Comparison of ENCODE assay signal across 8 cellular contexts in the genomic region with DNA sequence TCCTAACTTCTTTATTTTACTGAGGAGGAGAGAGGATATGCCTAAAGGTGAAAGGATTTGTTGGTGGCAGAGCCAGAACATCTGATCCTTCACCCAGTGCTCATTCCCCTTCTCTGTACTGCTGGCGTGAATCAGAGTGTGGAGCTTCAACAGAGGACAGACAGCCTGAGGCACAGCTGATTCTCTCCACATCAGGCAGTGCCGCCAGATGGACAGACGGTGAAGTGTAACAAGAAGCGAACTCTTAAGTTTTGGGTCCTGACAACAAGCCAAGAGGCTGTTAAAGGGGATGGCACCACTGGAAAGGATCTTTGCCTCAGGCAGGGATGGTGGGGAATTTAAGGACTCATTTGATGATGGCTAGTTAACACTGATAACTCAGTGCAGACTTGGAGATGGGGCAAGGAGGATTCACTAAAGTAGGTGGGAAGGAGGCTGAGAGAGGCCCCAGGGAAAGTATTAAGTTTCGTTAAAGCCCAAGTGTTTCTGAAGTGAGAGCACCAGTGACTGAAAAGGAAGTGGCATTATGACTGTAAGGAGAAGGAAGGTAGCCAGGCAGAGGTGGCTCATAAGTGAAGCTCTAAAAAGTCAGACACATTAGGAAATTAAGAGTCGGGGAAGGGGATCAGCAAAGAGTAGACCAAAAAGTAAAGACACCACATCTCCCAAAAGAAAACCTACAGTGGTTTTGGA.
DNase-seq lines count a peak whose midpoint lies in the region; ATAC-seq, FAIRE-seq and TF ChIP-seq lines count a peak whose summit lies in the region.

No MANE protein-coding gene starts in this region.

- no peak overlapping the region for H3K56ac ChIP-seq in mesendoderm (ENCODE audit: low read length)

- no peak overlapping the region for H3K4ac ChIP-seq in mesendoderm (ENCODE audit: low read depth, low read length)

- no peak overlapping the region for H4K5ac ChIP-seq in mesendoderm (ENCODE audit: low read length)

- ATAC-seq in HG02943 (IDR thresholded peaks at IDR 0.05; ENCODE audit: low read depth, unreplicated experiment), result peak; percentile 62

- no peaks in the 10 kb centered on the region for H3K79me1 ChIP-seq in mesendoderm (ENCODE audit: low read length)

- no peak overlapping the region for H2BK15ac ChIP-seq in mesendoderm (replicated peaks; ENCODE audit: low read depth)

- no peak overlapping the region for H3K18ac ChIP-seq in mesendoderm (ENCODE audit: low read length)

- no peak overlapping the region for H3K9ac ChIP-seq in mesendoderm (ENCODE audit: low read length)

- no peak overlapping the region for H4K8ac ChIP-seq in mesendoderm (ENCODE audit: low read depth, low read length)

- H2AK5ac ChIP-seq in mesendoderm (ENCODE audit: low read length), result no peak overlapping the region

- H3K27me3 ChIP-seq in mesendoderm (ENCODE audit: insufficient read depth, low read length, poor library complexity), result no peaks in the 10 kb centered on the region

- FAIRE-seq in GM12891 (lab: Jason Lieb, UNC), result peak; percentile 82
- FAIRE-seq in urothelium cell line (lab: Jason Lieb, UNC), result no peak

- TF ChIP-seq CTCF in AG09309 (IDR thresholded peaks at IDR 0.05; ENCODE audit: control insufficient read depth, insufficient read depth, low read depth, low read length, missing control alignments), result peak; percentile 77
- peak; percentile 17; the same call in 1 of the 2 replicates for TF ChIP-seq CTCF in VCaP (conservative IDR thresholded peaks at IDR 0.05)

- H2BK5ac ChIP-seq in mesendoderm (ENCODE audit: low read length), result no peak overlapping the region

- H3K23ac ChIP-seq in mesendoderm (ENCODE audit: low read length), result no peak overlapping the region

- H3K79me2 ChIP-seq in mesendoderm (ENCODE audit: control insufficient read depth, insufficient read depth, low read length), result no peaks in the 10 kb centered on the region

- TF ChIP-seq POLR2A in GM12891 (IDR thresholded peaks at IDR 0.05; ENCODE audit: low read depth, low read length), result no peak

- no peak overlapping the region for H2BK120ac ChIP-seq in mesendoderm (ENCODE audit: low read depth, low read length)

- H3K4me1 ChIP-seq in mesendoderm (ENCODE audit: control insufficient read depth, low read depth, low read length), result no peaks in the 10 kb centered on the region

- no peaks in the 10 kb centered on the region for H3K36me3 ChIP-seq in mesendoderm (ENCODE audit: control insufficient read depth, insufficient read depth, low read length)

- no peak overlapping the region for H3K4me2 ChIP-seq in mesendoderm (ENCODE audit: low read length)

- H3K27ac ChIP-seq in VCaP, result no peak overlapping the region
- no peak overlapping the region for H3K27ac ChIP-seq in mesendoderm (ENCODE audit: low read depth, low read length)

- H3K4me3 ChIP-seq in AG09309 (ENCODE audit: control insufficient read depth, low read depth, low read length) (no peak overlapping the region), mesendoderm (ENCODE audit: low read length) (no peak overlapping the region)

- DNase-seq in AG09309 (ENCODE audit: low read depth) (peak; percentile 70), GM12891 (ENCODE audit: insufficient read length, low spot score) (peak; percentile 26), mesendoderm (peak; percentile 92), GOT3 (lab: John Stamatoyannopoulos, UW) (no peak), urothelium cell line (ENCODE audit: low spot score) (no peak), NCI-H2107 (lab: John Stamatoyannopoulos, UW) (no peak)

- WGBS in mesendoderm (ENCODE audit: extremely low coverage, insufficient coverage, low lambda C conversion rate), result no CpG with 5 or more reads among the region's 6 CpGs

TF ChIP-seq in GM12891, 5 proteins besides CTCF, POLR2A, EP300 and RAD21:
- TF ChIP-seq POLR2AphosphoS5 (IDR thresholded peaks at IDR 0.05; ENCODE audit: low read depth, low read length) (no peak), SPI1 (IDR thresholded peaks at IDR 0.05; ENCODE audit: low read depth, low read length) (peak; percentile 67)
TF ChIP-seq in GM12891: peak in this region for 1.

Comparison
In these comparisons a context has a peak if more than half of its experiments do, and no peak if none do; other contexts are left out.
1. DNase-seq: peak in AG09309 (single experiment), GM12891 (single experiment) and mesendoderm (single experiment); none in GOT3 (single experiment), urothelium cell line (single experiment) and NCI-H2107 (single experiment).